Comparison of ENCODE assay signal across 10 cellular contexts in the genomic region with DNA sequence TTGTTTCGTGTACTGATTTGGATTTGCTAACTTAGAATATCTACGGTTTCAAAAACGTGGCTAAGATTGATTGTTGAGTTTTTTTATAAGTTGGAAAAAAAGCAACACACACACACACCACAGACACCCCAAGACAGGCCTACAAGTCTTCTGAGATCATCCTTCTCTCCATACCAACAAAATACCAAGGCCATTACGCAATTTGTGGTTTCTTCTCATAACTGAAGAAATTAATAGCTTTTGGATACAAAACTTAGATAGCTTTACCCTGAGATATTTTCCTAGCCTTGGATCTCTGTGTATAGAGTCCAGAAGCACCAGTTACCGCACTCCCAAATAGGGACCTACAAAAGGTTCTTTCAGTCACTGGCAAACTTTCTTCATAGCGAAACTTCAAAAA.
A peak's percentile ranks its signal among the peaks of the same experiment; 100 is the strongest.
DNase-seq lines count a peak whose midpoint lies in the region; ATAC-seq, FAIRE-seq and TF ChIP-seq lines count a peak whose summit lies in the region.
"Had no signal": no experiment of that assay in that cellular context is flagged by ENCODE, and none has a peak within 500 bp of the region (broad histone marks: within the 10 kb centered on the region; RNA-seq: fewer than 3 reads in every experiment).

No MANE protein-coding gene starts in this region.

- H3K4me3 ChIP-seq in A549 (no peak overlapping the region), brain microvascular endothelial cell (ENCODE audit: low read depth, low read length) (no peak overlapping the region)

- peaks cover 59% of the 10 kb centered on the region for H3K4me1 Mint-ChIP-seq in memory B cell
- H3K4me1 Mint-ChIP-seq in type B pancreatic cell (ENCODE audit: unreplicated experiment), result peaks cover 35% of the 10 kb centered on the region
- H3K4me1 Mint-ChIP-seq in progenitor cell of endocrine pancreas (ENCODE audit: low read depth), result peaks cover 19% of the 10 kb centered on the region
- H3K4me1 Mint-ChIP-seq in stimulated activated naive CD8-positive, alpha-beta T cell treated with anti-CD3 and anti-CD28 coated beads, Interleukin-15, amount 100 ng/mL, for 72 hours, result peaks cover 83% of the 10 kb centered on the region

- H3K9me3 Mint-ChIP-seq in memory B cell, result no peaks in the 10 kb centered on the region
- H3K9me3 Mint-ChIP-seq in type B pancreatic cell, result no peaks in the 10 kb centered on the region
- H3K9me3 Mint-ChIP-seq in progenitor cell of endocrine pancreas (ENCODE audit: low read depth), result no peaks in the 10 kb centered on the region
- H3K9me3 Mint-ChIP-seq in stimulated activated naive CD8-positive, alpha-beta T cell treated with anti-CD3 and anti-CD28 coated beads, Interleukin-15, amount 100 ng/mL, for 72 hours, result no peaks in the 10 kb centered on the region

- TF ChIP-seq EP300 in A549 (IDR thresholded peaks at IDR 0.05) (no peak), Ishikawa (IDR thresholded peaks at IDR 0.05; ENCODE audit: borderline replicate concordance) (no peak)

- no peaks in the 10 kb centered on the region for H3K9me3 ChIP-seq in A549

- H3K36me3 Mint-ChIP-seq in memory B cell (no peaks in the 10 kb centered on the region), type B pancreatic cell (no peaks in the 10 kb centered on the region), progenitor cell of endocrine pancreas (ENCODE audit: insufficient read depth) (peaks cover 3% of the 10 kb centered on the region)

- DNase-seq in A549 (ENCODE audit: low read depth in 1 of 2, low spot score in 1 of 2) (no peak), brain microvascular endothelial cell (peak; percentile 91), memory B cell (ENCODE audit: low spot score in 2 of 2) (no peak), type B pancreatic cell (ENCODE audit: extremely low spot score, unreplicated experiment) (no peak), progenitor cell of endocrine pancreas (ENCODE audit: low spot score, unreplicated experiment) (no peak), NCI-H146 (lab: John Stamatoyannopoulos, UW) (no peak)
- no peak for DNase-seq in stimulated activated naive CD8-positive, alpha-beta T cell treated with anti-CD3 and anti-CD28 coated beads, Interleukin-15, amount 100 ng/mL, for 72 hours
- DNase-seq: activated CD4-positive, alpha-beta T cell treated with anti-CD3 and anti-CD28 coated beads, Interleukin-2, amount 50 U/mL, for 4 hours; COR-L47 had no signal

- POLR2A ChIA-PET in A549 (lab: Yijun Ruan, JAX), result no interaction called here

- ATAC-seq in A549, result peak in 1 of 2 experiments; percentile 40; a peak in 1 of 6 replicates
- ATAC-seq in memory B cell (ENCODE audit: low read depth), result no peak
- no peak for ATAC-seq in stimulated activated naive CD8-positive, alpha-beta T cell treated with anti-CD3 and anti-CD28 coated beads, Interleukin-15, amount 100 ng/mL, for 72 hours

- TF ChIP-seq CTCF in A549 (IDR thresholded peaks at IDR 0.05) (no peak), brain microvascular endothelial cell (IDR thresholded peaks at IDR 0.05; ENCODE audit: low read depth, low read length, missing control alignments) (no peak), type B pancreatic cell (conservative IDR thresholded peaks at IDR 0.05) (no peak), progenitor cell of endocrine pancreas (IDR thresholded peaks at IDR 0.05; ENCODE audit: unreplicated experiment) (no peak)

- 81% methylated on average over 6 of the region's 6 CpGs for WGBS in A549 (ENCODE audit: missing lambda C conversion rate)

- CTCF ChIA-PET in A549 (lab: Yijun Ruan, JAX), result interaction anchor here (0.8 to 1.6 kb wide), 4 partner anchors 12 to 104 kb away, joined by 3 to 4 read pairs (median 4); no protein-coding TSS in a partner anchor

- no peak overlapping the region for H3K4me3 Mint-ChIP-seq in memory B cell
- no peak overlapping the region for H3K4me3 Mint-ChIP-seq in type B pancreatic cell
- H3K4me3 Mint-ChIP-seq in progenitor cell of endocrine pancreas (ENCODE audit: low read depth), result no peak overlapping the region
- H3K4me3 Mint-ChIP-seq in stimulated activated naive CD8-positive, alpha-beta T cell treated with anti-CD3 and anti-CD28 coated beads, Interleukin-15, amount 100 ng/mL, for 72 hours, result no peak overlapping the region

- no peaks in the 10 kb centered on the region for H3K36me3 ChIP-seq in brain microvascular endothelial cell (replicated peaks)

- H3K4me2 ChIP-seq in A549, result peak overlapping the region; percentile 48

- H3K27ac ChIP-seq in A549 (no peak overlapping the region), brain microvascular endothelial cell (peak overlapping the region; percentile 87)

- H3K27me3 ChIP-seq in brain microvascular endothelial cell (replicated peaks), result no peaks in the 10 kb centered on the region

- TF ChIP-seq POLR2A in A549 (IDR thresholded peaks at IDR 0.05; ENCODE audit: low read length), result no peak

- H3K27ac Mint-ChIP-seq in memory B cell (peak overlapping the region; percentile 70), type B pancreatic cell (no peak overlapping the region), progenitor cell of endocrine pancreas (no peak overlapping the region)
- no peak overlapping the region for H3K27ac Mint-ChIP-seq in stimulated activated naive CD8-positive, alpha-beta T cell treated with anti-CD3 and anti-CD28 coated beads, Interleukin-15, amount 100 ng/mL, for 72 hours

- FAIRE-seq in A549 (lab: Jason Lieb, UNC), result no peak

- in situ Hi-C loops in brain microvascular endothelial cell (cut with HindIII; ENCODE audit: low pct_ligation_motif_present, low sequenced_read_pairs), result no loop called here

- no peak for TF ChIP-seq RAD21 in A549 (conservative IDR thresholded peaks at IDR 0.05 in 1 of 2, IDR thresholded peaks at IDR 0.05 in 1 of 2)
- no peak for TF ChIP-seq RAD21 in Ishikawa (IDR thresholded peaks at IDR 0.05; ENCODE audit: low read depth)

- peaks cover 41% of the 10 kb centered on the region for H3K4me1 ChIP-seq in A549

- no peaks in the 10 kb centered on the region for H3K27me3 Mint-ChIP-seq in memory B cell
- H3K27me3 Mint-ChIP-seq in type B pancreatic cell, result no peaks in the 10 kb centered on the region
- no peaks in the 10 kb centered on the region for H3K27me3 Mint-ChIP-seq in progenitor cell of endocrine pancreas
- no peaks in the 10 kb centered on the region for H3K27me3 Mint-ChIP-seq in stimulated activated naive CD8-positive, alpha-beta T cell treated with anti-CD3 and anti-CD28 coated beads, Interleukin-15, amount 100 ng/mL, for 72 hours

TF ChIP-seq in A549, 52 proteins besides CTCF, POLR2A, EP300 and RAD21:
- TF ChIP-seq CEBPB (IDR thresholded peaks at IDR 0.05) (peak; percentile 72 to 92; a peak in 3 of 4 replicates), RARB (CRISPR knock-in tag; IDR thresholded peaks at IDR 0.05) (no peak)

TF ChIP-seq in Ishikawa, 13 proteins besides CTCF, POLR2A, EP300 and RAD21:
- no peak for TF ChIP-seq TEAD4 (IDR thresholded peaks at IDR 0.05)
- TF ChIP-seq ZBTB7A (IDR thresholded peaks at IDR 0.05; ENCODE audit: low read depth), result no peak
- TF ChIP-seq YY1 (IDR thresholded peaks at IDR 0.05; ENCODE audit: low read depth), result no peak
- TF ChIP-seq, protein P1, sequence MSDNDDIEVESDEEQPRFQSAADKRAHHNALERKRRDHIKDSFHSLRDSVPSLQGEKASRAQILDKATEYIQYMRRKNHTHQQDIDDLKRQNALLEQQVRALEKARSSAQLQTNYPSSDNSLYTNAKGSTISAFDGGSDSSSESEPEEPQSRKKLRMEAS (IDR thresholded peaks at IDR 0.05), result no peak
- no peak for TF ChIP-seq TAF1 (IDR thresholded peaks at IDR 0.05; ENCODE audit: low read depth)
- peak; percentile 87 for TF ChIP-seq CEBPB (IDR thresholded peaks at IDR 0.05)
- TF ChIP-seq EGR1 (IDR thresholded peaks at IDR 0.05), result no peak
- no peak for TF ChIP-seq TCF12 (IDR thresholded peaks at IDR 0.05; ENCODE audit: low read depth)
- TF ChIP-seq, protein P2, sequence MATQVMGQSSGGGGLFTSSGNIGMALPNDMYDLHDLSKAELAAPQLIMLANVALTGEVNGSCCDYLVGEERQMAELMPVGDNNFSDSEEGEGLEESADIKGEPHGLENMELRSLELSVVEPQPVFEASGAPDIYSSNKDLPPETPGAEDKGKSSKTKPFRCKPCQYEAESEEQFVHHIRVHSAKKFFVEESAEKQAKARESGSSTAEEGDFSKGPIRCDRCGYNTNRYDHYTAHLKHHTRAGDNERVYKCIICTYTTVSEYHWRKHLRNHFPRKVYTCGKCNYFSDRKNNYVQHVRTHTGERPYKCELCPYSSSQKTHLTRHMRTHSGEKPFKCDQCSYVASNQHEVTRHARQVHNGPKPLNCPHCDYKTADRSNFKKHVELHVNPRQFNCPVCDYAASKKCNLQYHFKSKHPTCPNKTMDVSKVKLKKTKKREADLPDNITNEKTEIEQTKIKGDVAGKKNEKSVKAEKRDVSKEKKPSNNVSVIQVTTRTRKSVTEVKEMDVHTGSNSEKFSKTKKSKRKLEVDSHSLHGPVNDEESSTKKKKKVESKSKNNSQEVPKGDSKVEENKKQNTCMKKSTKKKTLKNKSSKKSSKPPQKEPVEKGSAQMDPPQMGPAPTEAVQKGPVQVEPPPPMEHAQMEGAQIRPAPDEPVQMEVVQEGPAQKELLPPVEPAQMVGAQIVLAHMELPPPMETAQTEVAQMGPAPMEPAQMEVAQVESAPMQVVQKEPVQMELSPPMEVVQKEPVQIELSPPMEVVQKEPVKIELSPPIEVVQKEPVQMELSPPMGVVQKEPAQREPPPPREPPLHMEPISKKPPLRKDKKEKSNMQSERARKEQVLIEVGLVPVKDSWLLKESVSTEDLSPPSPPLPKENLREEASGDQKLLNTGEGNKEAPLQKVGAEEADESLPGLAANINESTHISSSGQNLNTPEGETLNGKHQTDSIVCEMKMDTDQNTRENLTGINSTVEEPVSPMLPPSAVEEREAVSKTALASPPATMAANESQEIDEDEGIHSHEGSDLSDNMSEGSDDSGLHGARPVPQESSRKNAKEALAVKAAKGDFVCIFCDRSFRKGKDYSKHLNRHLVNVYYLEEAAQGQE (IDR thresholded peaks at IDR 0.05; ENCODE audit: low read depth), result no peak
